In the genomic region with DNA sequence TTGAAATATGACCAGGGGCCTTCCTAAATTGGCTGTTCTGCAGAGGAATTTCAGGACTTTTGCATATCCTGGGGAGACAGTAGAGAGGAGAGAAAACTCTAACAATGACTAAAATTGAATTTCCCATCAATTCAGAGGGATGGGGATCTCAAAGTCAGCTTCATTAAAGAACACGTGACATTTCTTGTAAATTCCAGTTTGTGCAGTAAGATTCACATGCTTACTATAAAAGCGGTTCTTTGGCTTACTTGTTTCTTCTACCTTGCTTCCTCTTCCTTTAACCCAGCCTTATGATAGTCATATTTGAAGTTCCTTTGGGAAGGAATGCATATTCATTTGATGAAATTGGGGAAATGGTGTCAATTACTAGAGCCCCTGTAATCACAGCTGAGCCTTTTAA, we compare ENCODE assay signal across 1 cellular context.
TF ChIP-seq lines count a peak whose summit lies in the region.

No MANE protein-coding gene starts in this region.

TF ChIP-seq in GM23338, 12 proteins besides CTCF, POLR2A, EP300 and RAD21 (continued from another document):
- TF ChIP-seq REST (IDR thresholded peaks at IDR 0.05; ENCODE audit: unreplicated experiment): no peak
- no peak for TF ChIP-seq POLR2AphosphoS5 (IDR thresholded peaks at IDR 0.05; ENCODE audit: low read depth)
- TF ChIP-seq JUNB (IDR thresholded peaks at IDR 0.05; ENCODE audit: unreplicated experiment): no peak
TF ChIP-seq in GM23338: peak in this region for 0.
